7 cellular contexts compared by ENCODE assay signal in genomic region chr22:35518781-35519180, GRCh38. TPM values are rescaled to one million over a fixed set of nuclear protein-coding genes. Genes with fewer than 3 reads are reported as not detected.
"Had no signal": no experiment of that assay in that cellular context is flagged by ENCODE, and none has a peak within 500 bp of the region (broad histone marks: within the 10 kb centered on the region; RNA-seq: fewer than 3 reads in every experiment).

No MANE protein-coding gene starts in this region.

- H3K4me2 ChIP-seq: GM23338 had no signal

- DNase-seq: H9, HCEC 1CT, KBM-7 had no signal

- H3K4me3 ChIP-seq: GM23338 had no signal

- H3K27ac ChIP-seq: HL-60 had no signal

- H2AFZ ChIP-seq: GM23338 had no signal

RNA-seq across cellular contexts. Expression of gene RASD2, which starts 21.9 kb away (rescaled TPM):
- polyA plus RNA-seq: HepG2, IgD-negative memory B cell had no signal
